In the genomic region with DNA sequence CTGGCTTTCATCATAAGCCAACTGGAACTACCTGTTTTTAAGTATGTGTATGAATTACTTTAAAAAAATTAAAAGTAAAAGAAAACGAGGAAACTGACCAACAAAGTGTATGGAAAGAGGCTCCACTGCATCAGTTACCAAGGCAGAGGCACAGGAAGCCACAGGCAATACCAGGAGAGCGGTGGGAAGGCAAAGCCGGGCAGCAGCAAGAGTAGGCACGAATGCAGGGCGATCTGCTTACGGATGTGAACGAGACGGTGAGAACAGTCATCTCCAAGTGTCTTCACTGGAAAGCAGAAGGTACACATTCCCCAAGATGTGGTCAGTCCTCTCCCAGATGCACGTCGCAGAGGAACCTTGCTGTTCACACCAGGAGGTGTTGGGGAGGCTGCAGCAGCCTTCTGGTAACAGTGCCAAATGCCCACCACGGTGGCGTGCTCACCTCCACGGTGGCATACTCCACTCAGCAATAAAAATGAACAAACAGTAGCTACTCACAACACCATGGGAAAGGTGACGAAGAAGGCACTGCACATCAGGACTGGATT, we compare ENCODE assay signal across 16 cellular contexts.
"Had no signal": no experiment of that assay in that cellular context is flagged by ENCODE, and none has a peak within 500 bp of the region (broad histone marks: within the 10 kb centered on the region; RNA-seq: fewer than 3 reads in every experiment).

No MANE protein-coding gene starts in this region.

- H3K27me3 ChIP-seq: esophagus muscularis mucosa, pancreas, SJCRH30, transverse colon had no signal

- H3K4me3 ChIP-seq: esophagus muscularis mucosa, left ventricle myocardium inferior, pancreas, SJCRH30, smooth muscle cell, transverse colon had no signal

- DNase-seq: activated CD4-positive, alpha-beta T cell treated with anti-CD3 and anti-CD28 coated beads, Interleukin-2, amount 50 U/mL, for 4 hours; activated naive CD4-positive, alpha-beta T cell treated with Interleukin-2 at 50 U/mL for 16 hours; activated T-cell treated with anti-CD3 and anti-CD28 coated beads, Interleukin-2, amount 50 U/mL, for 4 hours; amygdala; dermis blood vessel endothelial cell; left ventricle myocardium inferior; mesenchymal stem cell; pancreas; SJCRH30; stimulated activated CD4-positive, alpha-beta T cell treated with anti-CD3 and anti-CD28 coated beads, Interleukin-1b, Interleukin-23, amount 100 ng/mL, for 48 hours; transverse colon had no signal

- ATAC-seq: activated T-cell treated with anti-CD3 and anti-CD28 coated beads, Interleukin-2, amount 50 U/mL, for 4 hours; pancreas; stimulated activated memory B cell treated with anti-CD40 and anti-IgM and Interleukin-4, amounts not matched to agents 10 μg/mL and 1 μg/mL and 100 μg/mL, for 72 hours had no signal

- H3K27ac ChIP-seq: esophagus muscularis mucosa, left ventricle myocardium inferior, pancreas, SJCRH30, transverse colon had no signal

- H3K36me3 ChIP-seq: SJCRH30 had no signal

- H3K27me3 Mint-ChIP-seq: stimulated activated memory B cell treated with anti-CD40 and anti-IgM and Interleukin-4, amounts not matched to agents 10 μg/mL and 1 μg/mL and 100 μg/mL, for 72 hours had no signal

- H3K4me1 Mint-ChIP-seq: neural crest cell had no signal

- H3K4me3 Mint-ChIP-seq: activated T-cell treated with anti-CD3 and anti-CD28 coated beads, Interleukin-2, amount 50 U/mL, for 4 hours; brain; neural crest cell; stimulated activated memory B cell treated with anti-CD40 and anti-IgM and Interleukin-4, amounts not matched to agents 10 μg/mL and 1 μg/mL and 100 μg/mL, for 72 hours had no signal

- H3K9me3 ChIP-seq: pancreas, transverse colon had no signal

- H3K27ac Mint-ChIP-seq: stimulated activated memory B cell treated with anti-CD40 and anti-IgM and Interleukin-4, amounts not matched to agents 10 μg/mL and 1 μg/mL and 100 μg/mL, for 72 hours had no signal

- H3K4me1 ChIP-seq: pancreas, SJCRH30 had no signal
